Comparison of ENCODE assay signal across 20 cellular contexts in the genomic region with DNA sequence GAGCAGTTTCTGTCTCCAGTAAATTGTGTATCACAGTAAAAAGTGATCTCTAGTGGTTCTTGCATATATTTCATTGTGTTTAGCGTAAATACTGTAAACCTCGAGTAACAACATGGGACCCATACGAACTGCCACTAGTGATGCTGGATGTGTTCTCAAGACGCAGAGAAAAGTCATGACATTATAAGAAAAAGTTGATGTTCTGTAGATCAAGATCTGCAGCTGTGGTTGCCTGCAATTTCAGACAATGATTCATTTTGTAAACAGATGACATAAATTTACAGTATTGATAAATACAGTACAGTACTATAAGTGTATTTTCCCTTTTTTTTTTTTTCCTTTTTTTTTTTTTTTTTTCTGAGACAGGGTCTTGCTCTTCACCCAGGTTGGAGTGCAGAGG.
DNase-seq lines count a peak whose midpoint lies in the region; ATAC-seq, FAIRE-seq and TF ChIP-seq lines count a peak whose summit lies in the region.
"Had no signal": no experiment of that assay in that cellular context is flagged by ENCODE, and none has a peak within 500 bp of the region (broad histone marks: within the 10 kb centered on the region; RNA-seq: fewer than 3 reads in every experiment).

No MANE protein-coding gene starts in this region.

- H4K20me1 ChIP-seq in SK-N-SH (ENCODE audit: insufficient read depth) (no peaks in the 10 kb centered on the region), PC-3 (ENCODE audit: low read length) (0 out of 2 replicates have a peak, but pooled peaks cover 3% of the 10 kb centered on the region)

- FAIRE-seq in bronchial epithelial cell (lab: Jason Lieb, UNC): no peak

- no peak for TF ChIP-seq RAD21 in SK-N-SH (IDR thresholded peaks at IDR 0.05; ENCODE audit: low read length)

- H3K4me3 ChIP-seq in SK-N-SH (ENCODE audit: low read depth in 2 of 2, low read length in 1 of 2): no peak overlapping the region
- no peak overlapping the region for H3K4me3 ChIP-seq in PC-3 (ENCODE audit: low read length)
- no peak overlapping the region for H3K4me3 ChIP-seq in bronchial epithelial cell (ENCODE audit: low read depth, low read length)
- H3K4me3 ChIP-seq: HAP-1 had no signal

- BruUV-seq in PC-3 (replicated peaks; lab: Mats Ljungman, UMichigan): no TSS peak

- H2AFZ ChIP-seq in SK-N-SH (ENCODE audit: low read depth) (no peak overlapping the region), PC-3 (ENCODE audit: low read length) (no peak overlapping the region)

- peaks cover 0 to 13% of the 10 kb centered on the region in 2 experiments for H3K36me3 ChIP-seq in SK-N-SH (replicated peaks in 1 of 2; ENCODE audit: control insufficient read depth in 1 of 2, insufficient read depth in 2 of 2, low read length in 1 of 2)
- H3K36me3 ChIP-seq in PC-3 (ENCODE audit: low read depth, low read length): no peaks in the 10 kb centered on the region
- no peaks in the 10 kb centered on the region for H3K36me3 ChIP-seq in bronchial epithelial cell (ENCODE audit: control insufficient read depth, insufficient read depth, low read length)
- H3K36me3 ChIP-seq: HAP-1 had no signal

- no peak overlapping the region for H3K4me2 ChIP-seq in SK-N-SH
- peak overlapping the region; percentile 74 for H3K4me2 ChIP-seq in PC-3 (ENCODE audit: low read length)

- H3K9me2 ChIP-seq in SK-N-SH: no peaks in the 10 kb centered on the region
- no peaks in the 10 kb centered on the region for H3K9me2 ChIP-seq in PC-3 (replicated peaks; ENCODE audit: low read length)

- DNase-seq in SK-N-SH (no peak), PC-3 (peak; percentile 73), bronchial epithelial cell (ENCODE audit: low read depth) (peak; percentile 65), iris pigment epithelial cell (ENCODE audit: low read depth) (peak; percentile 45), NCI-H226 (no peak), activated T-cell treated with anti-CD3 and anti-CD28 coated beads for 4 hours (no peak)
- DNase-seq: 8988T; C1 segment of cervical spinal cord; CD8-positive, alpha-beta T cell; KBM-7; NCI-H1105; NCI-H146; NCI-H2029; NCI-H2227 treated with DMSO at 0.1 percent for 48 hours; NCI-H510A treated with DMSO at 0.1 percent for 48 hours; NCI-H748 treated with DMSO at 0.1 percent for 48 hours; SHP77 had no signal

- no peak for TF ChIP-seq EP300 in SK-N-SH (IDR thresholded peaks at IDR 0.05; ENCODE audit: borderline replicate concordance in 1 of 2, low read depth in 1 of 2, low read length in 1 of 2)

- no peak for TF ChIP-seq CTCF in SK-N-SH (IDR thresholded peaks at IDR 0.05)
- no peak for TF ChIP-seq CTCF in PC-3 (conservative IDR thresholded peaks at IDR 0.05; ENCODE audit: low read depth, low read length)
- TF ChIP-seq CTCF in bronchial epithelial cell (IDR thresholded peaks at IDR 0.05; ENCODE audit: insufficient read depth, low read length, severe bottlenecking): no peak

- H3K4me1 ChIP-seq in SK-N-SH (ENCODE audit: control insufficient read depth in 1 of 2, insufficient read depth in 2 of 2, low read depth in 1 of 2, low read length in 1 of 2) (peaks cover 0 to 11% of the 10 kb centered on the region in 2 experiments; a peak in 2 of 4 replicates), PC-3 (ENCODE audit: insufficient read depth, low read length) (peaks cover 31% of the 10 kb centered on the region)
- H3K4me1 ChIP-seq: HAP-1 had no signal

- 68% methylated on average over 4 of the region's 4 CpGs for WGBS in SK-N-SH (ENCODE audit: low lambda C conversion rate)

- POLR2A ChIA-PET in SK-N-SH (lab: Yijun Ruan, JAX) (no interaction called here), PC-3 (lab: Charles Lee; ENCODE audit: unreplicated experiment) (no interaction called here)

- H3K9ac ChIP-seq in SK-N-SH: no peak overlapping the region
- H3K9ac ChIP-seq in PC-3 (ENCODE audit: low read length): no peak overlapping the region; the same call in 1 of the 2 replicates

- H3K9me3 ChIP-seq in SK-N-SH (no peaks in the 10 kb centered on the region), PC-3 (ENCODE audit: low read length) (no peaks in the 10 kb centered on the region)
- H3K9me3 ChIP-seq: HAP-1 had no signal

- no peak for ATAC-seq in SK-N-SH treated with all-trans-retinoic acid at 6 μM for 48 hours
- ATAC-seq in PC-3: peak; percentile 79
- ATAC-seq in GM21381 (IDR thresholded peaks at IDR 0.05; ENCODE audit: unreplicated experiment): no peak
- ATAC-seq: CD8-positive, alpha-beta T cell had no signal

- H3F3A ChIP-seq in SK-N-SH (replicated peaks; ENCODE audit: insufficient read depth) (no peaks in the 10 kb centered on the region), PC-3 (ENCODE audit: low read length, unreplicated experiment) (no peaks in the 10 kb centered on the region)

- H3K79me2 ChIP-seq in SK-N-SH (ENCODE audit: insufficient read depth): no peaks in the 10 kb centered on the region
- H3K79me2 ChIP-seq in PC-3 (ENCODE audit: low read length): no peaks in the 10 kb centered on the region

- CTCF ChIA-PET in SK-N-SH (lab: Yijun Ruan, JAX): interaction anchor here (0.8 to 7.7 kb wide), 8 partner anchors 14 to 369 kb away, joined by 3 to 128 read pairs (median 34); no protein-coding TSS in a partner anchor
- CTCF ChIA-PET in PC-3 (lab: Charles Lee): interaction anchor here (0.8 to 1.2 kb wide), 2 partner anchors 157 to 231 kb away, joined by 4 to 5 read pairs; no protein-coding TSS in a partner anchor

- intact Hi-C loops in PC-3 (cut with micrococcal nuclease): no loop called here

- no peaks in the 10 kb centered on the region for H3K27me3 ChIP-seq in SK-N-SH (ENCODE audit: insufficient read depth)
- no peaks in the 10 kb centered on the region for H3K27me3 ChIP-seq in PC-3 (ENCODE audit: low read length)
- no peaks in the 10 kb centered on the region for H3K27me3 ChIP-seq in bronchial epithelial cell (ENCODE audit: control insufficient read depth, insufficient read depth, low read length)

- peak overlapping the region in 1 of 2 experiments; percentile 19; a peak in 1 of 4 replicates for H3K27ac ChIP-seq in SK-N-SH (ENCODE audit: low read depth in 2 of 2, low read length in 1 of 2)
- H3K27ac ChIP-seq in PC-3 (ENCODE audit: low read length): peak overlapping the region; percentile 68

TF ChIP-seq in SK-N-SH, 30 proteins besides CTCF, POLR2A, EP300 and RAD21:
- TF ChIP-seq FOXM1 (IDR thresholded peaks at IDR 0.05; ENCODE audit: low read depth) (no peak), TCF12 (IDR thresholded peaks at IDR 0.05) (peak; percentile 20; the same call in 1 of the 2 replicates)

TF ChIP-seq in SK-N-SH treated with all-trans-retinoic acid at 6 μM for 48 hours, 23 proteins besides CTCF, POLR2A, EP300 and RAD21:
- TF ChIP-seq, protein P1, sequence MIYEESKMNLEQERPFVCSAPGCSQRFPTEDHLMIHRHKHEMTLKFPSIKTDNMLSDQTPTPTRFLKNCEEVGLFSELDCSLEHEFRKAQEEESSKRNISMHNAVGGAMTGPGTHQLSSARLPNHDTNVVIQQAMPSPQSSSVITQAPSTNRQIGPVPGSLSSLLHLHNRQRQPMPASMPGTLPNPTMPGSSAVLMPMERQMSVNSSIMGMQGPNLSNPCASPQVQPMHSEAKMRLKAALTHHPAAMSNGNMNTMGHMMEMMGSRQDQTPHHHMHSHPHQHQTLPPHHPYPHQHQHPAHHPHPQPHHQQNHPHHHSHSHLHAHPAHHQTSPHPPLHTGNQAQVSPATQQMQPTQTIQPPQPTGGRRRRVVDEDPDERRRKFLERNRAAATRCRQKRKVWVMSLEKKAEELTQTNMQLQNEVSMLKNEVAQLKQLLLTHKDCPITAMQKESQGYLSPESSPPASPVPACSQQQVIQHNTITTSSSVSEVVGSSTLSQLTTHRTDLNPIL (CRISPR knock-in tag; IDR thresholded peaks at IDR 0.05; ENCODE audit: low read depth): no peak
- no peak for TF ChIP-seq ZNF70 (CRISPR knock-in tag; IDR thresholded peaks at IDR 0.05)
- TF ChIP-seq ARNTL (CRISPR knock-in tag; IDR thresholded peaks at IDR 0.05; ENCODE audit: borderline replicate concordance, low read depth): no peak
- no peak for TF ChIP-seq ZFP3 (CRISPR knock-in tag; IDR thresholded peaks at IDR 0.05)
- no peak for TF ChIP-seq BACH2 (CRISPR knock-in tag; IDR thresholded peaks at IDR 0.05; ENCODE audit: borderline replicate concordance)
- no peak for TF ChIP-seq OSR1 (CRISPR knock-in tag; IDR thresholded peaks at IDR 0.05)
- no peak for TF ChIP-seq TOX (CRISPR knock-in tag; IDR thresholded peaks at IDR 0.05; ENCODE audit: borderline replicate concordance)
- TF ChIP-seq GLIS3 (CRISPR knock-in tag; IDR thresholded peaks at IDR 0.05): no peak
- no peak for TF ChIP-seq TCF4 (CRISPR knock-in tag; IDR thresholded peaks at IDR 0.05; ENCODE audit: borderline replicate concordance)
- no peak for TF ChIP-seq RARB (CRISPR knock-in tag; IDR thresholded peaks at IDR 0.05)
- TF ChIP-seq ZC3H10 (CRISPR knock-in tag; IDR thresholded peaks at IDR 0.05): no peak
- TF ChIP-seq, protein P2, sequence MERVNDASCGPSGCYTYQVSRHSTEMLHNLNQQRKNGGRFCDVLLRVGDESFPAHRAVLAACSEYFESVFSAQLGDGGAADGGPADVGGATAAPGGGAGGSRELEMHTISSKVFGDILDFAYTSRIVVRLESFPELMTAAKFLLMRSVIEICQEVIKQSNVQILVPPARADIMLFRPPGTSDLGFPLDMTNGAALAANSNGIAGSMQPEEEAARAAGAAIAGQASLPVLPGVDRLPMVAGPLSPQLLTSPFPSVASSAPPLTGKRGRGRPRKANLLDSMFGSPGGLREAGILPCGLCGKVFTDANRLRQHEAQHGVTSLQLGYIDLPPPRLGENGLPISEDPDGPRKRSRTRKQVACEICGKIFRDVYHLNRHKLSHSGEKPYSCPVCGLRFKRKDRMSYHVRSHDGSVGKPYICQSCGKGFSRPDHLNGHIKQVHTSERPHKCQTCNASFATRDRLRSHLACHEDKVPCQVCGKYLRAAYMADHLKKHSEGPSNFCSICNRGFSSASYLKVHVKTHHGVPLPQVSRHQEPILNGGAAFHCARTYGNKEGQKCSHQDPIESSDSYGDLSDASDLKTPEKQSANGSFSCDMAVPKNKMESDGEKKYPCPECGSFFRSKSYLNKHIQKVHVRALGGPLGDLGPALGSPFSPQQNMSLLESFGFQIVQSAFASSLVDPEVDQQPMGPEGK (CRISPR knock-in tag; IDR thresholded peaks at IDR 0.05; ENCODE audit: borderline replicate concordance): no peak
- TF ChIP-seq, protein P3, sequence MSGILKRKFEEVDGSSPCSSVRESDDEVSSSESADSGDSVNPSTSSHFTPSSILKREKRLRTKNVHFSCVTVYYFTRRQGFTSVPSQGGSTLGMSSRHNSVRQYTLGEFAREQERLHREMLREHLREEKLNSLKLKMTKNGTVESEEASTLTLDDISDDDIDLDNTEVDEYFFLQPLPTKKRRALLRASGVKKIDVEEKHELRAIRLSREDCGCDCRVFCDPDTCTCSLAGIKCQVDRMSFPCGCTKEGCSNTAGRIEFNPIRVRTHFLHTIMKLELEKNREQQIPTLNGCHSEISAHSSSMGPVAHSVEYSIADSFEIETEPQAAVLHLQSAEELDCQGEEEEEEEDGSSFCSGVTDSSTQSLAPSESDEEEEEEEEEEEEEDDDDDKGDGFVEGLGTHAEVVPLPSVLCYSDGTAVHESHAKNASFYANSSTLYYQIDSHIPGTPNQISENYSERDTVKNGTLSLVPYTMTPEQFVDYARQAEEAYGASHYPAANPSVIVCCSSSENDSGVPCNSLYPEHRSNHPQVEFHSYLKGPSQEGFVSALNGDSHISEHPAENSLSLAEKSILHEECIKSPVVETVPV (CRISPR knock-in tag; IDR thresholded peaks at IDR 0.05): no peak

Comparison
In these comparisons a context has a peak if more than half of its experiments do, and no peak if none do; other contexts are left out.
1. DNase-seq: peak in PC-3 (single experiment), bronchial epithelial cell (single experiment) and iris pigment epithelial cell (single experiment); none in SK-N-SH (single experiment), NCI-H226 (single experiment) and activated T-cell treated with anti-CD3 and anti-CD28 coated beads for 4 hours (single experiment).